Comparison of ENCODE assay signal across 29 cellular contexts in genomic region chr2:65500319-65501040, GRCh38.
DNase-seq lines count a peak whose midpoint lies in the region; ATAC-seq and TF ChIP-seq lines count a peak whose summit lies in the region.
"Had no signal": no experiment of that assay in that cellular context is flagged by ENCODE, and none has a peak within 500 bp of the region (broad histone marks: within the 10 kb centered on the region; RNA-seq: fewer than 3 reads in every experiment).

No MANE protein-coding gene starts in this region.

- H3K79me2 ChIP-seq in OCI-LY3 (ENCODE audit: low read length), result no peaks in the 10 kb centered on the region

- H4K20me1 ChIP-seq in OCI-LY3 (ENCODE audit: insufficient read depth, low read length), result no peaks in the 10 kb centered on the region

- peak overlapping the region; percentile 58 for H3K4me2 ChIP-seq in OCI-LY3 (ENCODE audit: low read length)

- no peak overlapping the region for H3K27ac ChIP-seq in OCI-LY3 (ENCODE audit: low read length)
- H3K27ac ChIP-seq in upper lobe of right lung, result no peak overlapping the region
- H3K27ac ChIP-seq: epithelial cell of prostate, skin epidermis, vagina had no signal

- peak overlapping the region; percentile 26; the same call in 1 of the 2 replicates for H2AFZ ChIP-seq in OCI-LY3 (ENCODE audit: low read depth, low read length)

- peak; percentile 79 for ATAC-seq in GM18502 (IDR thresholded peaks at IDR 0.05; ENCODE audit: poor library complexity, unreplicated experiment)
- ATAC-seq in GM21367 (IDR thresholded peaks at IDR 0.05; ENCODE audit: unreplicated experiment), result peak; percentile 49
- peak; percentile 45 for ATAC-seq in HG03045 (IDR thresholded peaks at IDR 0.05; ENCODE audit: unreplicated experiment)
- ATAC-seq in GM18498 (IDR thresholded peaks at IDR 0.05; ENCODE audit: unreplicated experiment), result no peak
- ATAC-seq in upper lobe of right lung, result no peak
- ATAC-seq: activated T-cell treated with anti-CD3 and anti-CD28 coated beads, Interleukin-2, amount 50 U/mL, for 72 hours; left colon; stimulated activated naive CD8-positive, alpha-beta T cell treated with anti-CD3 and anti-CD28 coated beads, Interleukin-15, amount 100 ng/mL, for 72 hours had no signal

- H3K9me3 ChIP-seq in OCI-LY3 (ENCODE audit: insufficient read depth, low read length) (no peaks in the 10 kb centered on the region), upper lobe of right lung (no peaks in the 10 kb centered on the region)
- H3K9me3 ChIP-seq: vagina had no signal

- H3K4me1 ChIP-seq in OCI-LY3 (ENCODE audit: low read length) (peaks cover 19% of the 10 kb centered on the region), upper lobe of right lung (no peaks in the 10 kb centered on the region)
- H3K4me1 ChIP-seq: vagina had no signal

- no peaks in the 10 kb centered on the region for H3K36me3 ChIP-seq in OCI-LY3 (replicated peaks; ENCODE audit: low read depth, low read length)
- no peaks in the 10 kb centered on the region for H3K36me3 ChIP-seq in upper lobe of right lung
- H3K36me3 ChIP-seq: vagina had no signal

- peak overlapping the region; percentile 51 for H3K4me3 ChIP-seq in OCI-LY3 (ENCODE audit: low read length)
- no peak overlapping the region for H3K4me3 ChIP-seq in upper lobe of right lung
- H3K4me3 ChIP-seq: skin epidermis, vagina had no signal

- no peak for TF ChIP-seq CTCF in OCI-LY3 (IDR thresholded peaks at IDR 0.05; ENCODE audit: low read depth, low read length)
- TF ChIP-seq CTCF in upper lobe of right lung (IDR thresholded peaks at IDR 0.05), result no peak

- H3K27me3 ChIP-seq in OCI-LY3 (ENCODE audit: low read depth, low read length), result peaks cover 33% of the 10 kb centered on the region
- H3K27me3 ChIP-seq in upper lobe of right lung, result no peaks in the 10 kb centered on the region
- H3K27me3 ChIP-seq: vagina had no signal

- intact Hi-C loops in upper lobe of right lung (cut with DNase I), result no loop called here

- no peak overlapping the region for H3K9ac ChIP-seq in OCI-LY3 (ENCODE audit: low read length)

- DNase-seq in NCI-H1694 treated with DMSO at 0.1 percent for 48 hours (lab: John Stamatoyannopoulos, UW) (no peak), upper lobe of right lung (no peak), NK-92 (lab: John Stamatoyannopoulos, UW; ENCODE audit: unreplicated experiment) (no peak)
- DNase-seq: activated CD4-positive, alpha-beta memory T cell treated with anti-CD3 and anti-CD28 coated beads for 36 hours; activated CD4-positive, alpha-beta T cell treated with anti-CD3 and anti-CD28 coated beads for 1 hour; activated T-cell treated with anti-CD3 and anti-CD28 coated beads, Interleukin-2, amount 50 U/mL, for 72 hours; Calu3; central memory CD4-positive, alpha-beta T cell; cortex of kidney; DMS79; effector memory CD4-positive, alpha-beta T cell; H7; immature natural killer cell; Karpas-422; left colon; NCI-H1417 treated with DMSO at 0.1 percent for 48 hours; NCI-H2081; NCI-H524 treated with DMSO at 0.1 percent for 48 hours; SHP77; stimulated activated naive CD8-positive, alpha-beta T cell treated with anti-CD3 and anti-CD28 coated beads, Interleukin-15, amount 100 ng/mL, for 72 hours; T-helper 2 cell had no signal

Comparison
In these comparisons a context has a peak if more than half of its experiments do, and no peak if none do; other contexts are left out.
1. ATAC-seq: peak in GM18502 (single experiment), GM21367 (single experiment) and HG03045 (single experiment); none in GM18498 (single experiment) and upper lobe of right lung (single experiment).